In genomic region chr2:175003875-175004729, GRCh38 we compare ENCODE assay signal across 8 cellular contexts. TPM values are rescaled to one million over a fixed set of nuclear protein-coding genes. Genes with fewer than 3 reads are reported as not detected.
DNase-seq lines count a peak whose midpoint lies in the region; ATAC-seq and TF ChIP-seq lines count a peak whose summit lies in the region.

No MANE protein-coding gene starts in this region.

- H3K4ac ChIP-seq in neuronal stem cell (ENCODE audit: low read length): no peak overlapping the region

- H3K79me1 ChIP-seq in neuronal stem cell (ENCODE audit: low read depth, low read length): peaks cover 3% of the 10 kb centered on the region

- H3K18ac ChIP-seq in neuronal stem cell (ENCODE audit: low read length): no peak overlapping the region

- H2BK5ac ChIP-seq in neuronal stem cell (ENCODE audit: low read length): no peak overlapping the region

- CTCF ChIA-PET in PC-3 (lab: Charles Lee): no interaction called here

- peaks cover 3% of the 10 kb centered on the region for H3K36me3 Mint-ChIP-seq in endothelial cell (ENCODE audit: low read depth, unreplicated experiment)

- no peak overlapping the region for H2BK120ac ChIP-seq in neuronal stem cell (ENCODE audit: low read depth, low read length)

- TSS peak; percentile 67 for BruUV-seq in PC-3 (replicated peaks; lab: Mats Ljungman, UMichigan)

- H3K4me1 Mint-ChIP-seq in endothelial cell (ENCODE audit: unreplicated experiment): peaks cover 16% of the 10 kb centered on the region

- no peaks in the 10 kb centered on the region for H3K36me3 ChIP-seq in PC-3 (ENCODE audit: low read depth, low read length)
- peaks cover 0 to 22% of the 10 kb centered on the region in 2 donors for H3K36me3 ChIP-seq in neuronal stem cell (replicated peaks in 1 of 2; ENCODE audit: control insufficient read depth in 2 of 2, insufficient read depth in 2 of 2, low read length in 2 of 2)

- H3K9me3 Mint-ChIP-seq in endothelial cell (ENCODE audit: unreplicated experiment): no peaks in the 10 kb centered on the region

- H4K20me1 ChIP-seq in PC-3 (ENCODE audit: low read length): no peaks in the 10 kb centered on the region

- H3K27ac ChIP-seq in PC-3 (ENCODE audit: low read length) (no peak overlapping the region), neuronal stem cell (replicated peaks; ENCODE audit: low read length) (peak overlapping the region; percentile 97)

- H3K27ac Mint-ChIP-seq in endothelial cell (ENCODE audit: unreplicated experiment): peak overlapping the region; percentile 94

- peak overlapping the region; percentile 99 for H3K4me3 Mint-ChIP-seq in endothelial cell (ENCODE audit: unreplicated experiment)

- intact Hi-C loops in PC-3 (cut with micrococcal nuclease): no loop called here

- peak; percentile 52 for DNase-seq in AG20443 (ENCODE audit: low spot score)
- peak; percentile 30 for DNase-seq in PC-3
- peak; percentile 47 for DNase-seq in endothelial cell (ENCODE audit: low spot score)
- DNase-seq in neuronal stem cell (ENCODE audit: low spot score): no peak
- no peak for DNase-seq in GM13976 (ENCODE audit: low spot score)
- DNase-seq in stimulated activated CD4-positive, alpha-beta T cell treated with anti-CD3 and anti-CD28 coated beads, Interleukin-15, amount 100 ng/mL, for 24 hours: no peak

- no peak for TF ChIP-seq CTCF in PC-3 (conservative IDR thresholded peaks at IDR 0.05; ENCODE audit: low read depth, low read length)
- TF ChIP-seq CTCF in endothelial cell (IDR thresholded peaks at IDR 0.05; ENCODE audit: unreplicated experiment): no peak
- TF ChIP-seq CTCF in GM13976 (IDR thresholded peaks at IDR 0.05; ENCODE audit: borderline replicate concordance, control extremely low read depth, extremely low read depth, insufficient read depth, missing control alignments): no peak

- peaks cover 25% of the 10 kb centered on the region for H3K27me3 ChIP-seq in PC-3 (ENCODE audit: low read length)
- no peaks in the 10 kb centered on the region for H3K27me3 ChIP-seq in neuronal stem cell (ENCODE audit: control insufficient read depth in 3 of 3, insufficient read depth in 3 of 3, low read depth in 1 of 3, low read length in 3 of 3)

- in situ Hi-C loops in GM13976 (cut with MboI; ENCODE audit: low sequenced_read_pairs, unreplicated experiment): no loop called here

- H3K9me2 ChIP-seq in PC-3 (replicated peaks; ENCODE audit: low read length): no peaks in the 10 kb centered on the region

- no CpG with 5 or more reads among the region's 16 CpGs for WGBS in neuronal stem cell (ENCODE audit: extremely low coverage in 2 of 2, insufficient read length in 2 of 2, insufficient replicate concordance in 1 of 2), 2 donors

- ATAC-seq in GM19452 (IDR thresholded peaks at IDR 0.05; ENCODE audit: unreplicated experiment): peak; percentile 10
- ATAC-seq in PC-3: peak; percentile 57
- no peak for ATAC-seq in HG02870 (IDR thresholded peaks at IDR 0.05; ENCODE audit: unreplicated experiment)

- H3K4me3 ChIP-seq in PC-3 (ENCODE audit: low read length) (peak overlapping the region; percentile 73), neuronal stem cell (ENCODE audit: low read length in 2 of 2) (peak overlapping the region; percentile 68 to 75)

- H3K4me2 ChIP-seq in PC-3 (ENCODE audit: low read length) (peak overlapping the region; percentile 90), neuronal stem cell (ENCODE audit: insufficient read depth, low read length, poor library complexity, severe bottlenecking) (peak overlapping the region; percentile 42)

- H3K27me3 Mint-ChIP-seq in endothelial cell (ENCODE audit: unreplicated experiment): peaks cover 7% of the 10 kb centered on the region

- H3K14ac ChIP-seq in neuronal stem cell (ENCODE audit: low read length): no peak overlapping the region

- H3K9me3 ChIP-seq in PC-3 (ENCODE audit: low read length) (no peaks in the 10 kb centered on the region), neuronal stem cell (replicated peaks in 1 of 2; ENCODE audit: control insufficient read depth in 2 of 2, insufficient read depth in 1 of 2, low read depth in 1 of 2, low read length in 2 of 2) (no peaks in the 10 kb centered on the region)

- POLR2A ChIA-PET in PC-3 (lab: Charles Lee; ENCODE audit: unreplicated experiment): interaction anchor here (0.7 kb wide), 1 partner anchor 115 kb away, joined by 5 read pairs; no protein-coding TSS in a partner anchor

- H3K4me1 ChIP-seq in PC-3 (ENCODE audit: insufficient read depth, low read length) (peaks cover 10% of the 10 kb centered on the region; the same call in 1 of the 2 replicates), neuronal stem cell (ENCODE audit: control insufficient read depth in 2 of 2, insufficient read depth in 1 of 2, low read depth in 1 of 2, low read length in 2 of 2) (peaks cover 8 to 26% of the 10 kb centered on the region in 2 donors)

- no peak overlapping the region for H2BK12ac ChIP-seq in neuronal stem cell (ENCODE audit: low read length)

- H2AFZ ChIP-seq in PC-3 (ENCODE audit: low read length) (peak overlapping the region; percentile 80), neuronal stem cell (ENCODE audit: low read length) (peak overlapping the region; percentile 19)

- H4K8ac ChIP-seq in neuronal stem cell (ENCODE audit: low read depth, low read length): no peak overlapping the region

- no peak overlapping the region for H2BK15ac ChIP-seq in neuronal stem cell (ENCODE audit: low read length)

- H4K91ac ChIP-seq in neuronal stem cell (ENCODE audit: low read depth, low read length, poor library complexity): no peak overlapping the region

- H3K23ac ChIP-seq in neuronal stem cell (ENCODE audit: low read depth, low read length, poor library complexity): no peak overlapping the region

- no peaks in the 10 kb centered on the region for H3K79me2 ChIP-seq in PC-3 (ENCODE audit: low read length)

- H3K9ac ChIP-seq in PC-3 (ENCODE audit: low read length) (no peak overlapping the region), neuronal stem cell (ENCODE audit: low read depth, low read length, poor library complexity) (no peak overlapping the region)

- H3F3A ChIP-seq in PC-3 (ENCODE audit: low read length, unreplicated experiment): no peaks in the 10 kb centered on the region

- no peak overlapping the region for H2AK5ac ChIP-seq in neuronal stem cell (ENCODE audit: low read depth, low read length)

RNA-seq across cellular contexts. Expression of gene CHN1, which starts 1.1 kb away (rescaled TPM):
- 7.8 and 9.2 TPM in 2 replicates for total RNA-seq in PC-3 (2014; rRNA removed)
- 26.3 TPM for total RNA-seq in endothelial cell (ENCODE audit: unreplicated experiment)
- 39.8 TPM for polyA plus RNA-seq in neuronal stem cell (2013, experiment 1 of 2)
- 38.8 TPM for polyA plus RNA-seq in neuronal stem cell (2013, experiment 2 of 2)

Comparison
In these comparisons a context has a peak if more than half of its experiments do, and no peak if none do; other contexts are left out.
1. DNase-seq: peak in AG20443 (single experiment), PC-3 (single experiment) and endothelial cell (single experiment); none in neuronal stem cell (single experiment), GM13976 (single experiment) and stimulated activated CD4-positive, alpha-beta T cell treated with anti-CD3 and anti-CD28 coated beads, Interleukin-15, amount 100 ng/mL, for 24 hours (single experiment).